ENCODE assay signal across 13 cellular contexts in genomic region chr10:129969528-129970264, GRCh38. TPM values are rescaled to one million over a fixed set of nuclear protein-coding genes. Genes with fewer than 3 reads are reported as not detected.
DNase-seq lines count a peak whose midpoint lies in the region; ATAC-seq and TF ChIP-seq lines count a peak whose summit lies in the region.
"Had no signal": no experiment of that assay in that cellular context is flagged by ENCODE, and none has a peak within 500 bp of the region (broad histone marks: within the 10 kb centered on the region; RNA-seq: fewer than 3 reads in every experiment).

No MANE protein-coding gene starts in this region.

- H3K4me3 Mint-ChIP-seq in T-helper 1 cell treated with Interleukin-12 subunit alpha and Interleukin-12 subunit beta and Interleukin-4 antibody, amounts not matched to agents 30 μg/mL and 1 μg/mL, for 36 hours, result no peak overlapping the region
- no peak overlapping the region for H3K4me3 Mint-ChIP-seq in progenitor cell of endocrine pancreas (ENCODE audit: low read depth)
- H3K4me3 Mint-ChIP-seq in natural killer cell treated with Interleukin-12 subunit alpha and Interleukin-12 subunit beta and Interleukin-15 and Interleukin-18, amount 100 ng/mL, for 72 hours, result no peak overlapping the region

- 19 to 20% methylated on average over 10 to 17 of the region's 43 CpGs for WGBS in esophagus squamous epithelium, 2 donors

- DNase-seq in T-helper 1 cell, result no peak
- DNase-seq in NB4 (ENCODE audit: low read depth), result peak; percentile 9
- no peak for DNase-seq in esophagus squamous epithelium (lab: John Stamatoyannopoulos, UW)
- no peak for DNase-seq in progenitor cell of endocrine pancreas (ENCODE audit: low spot score, unreplicated experiment)
- no peak for DNase-seq in effector CD4-positive, alpha-beta T cell
- DNase-seq in natural killer cell treated with Interleukin-12 subunit alpha and Interleukin-12 subunit beta and Interleukin-15 and Interleukin-18, amount 100 ng/mL, for 72 hours (ENCODE audit: low spot score), result no peak
- no peak for DNase-seq in DMS153 (lab: John Stamatoyannopoulos, UW)
- DNase-seq: DMS53, NCI-H2171 treated with DMSO at 0.1 percent for 48 hours had no signal

- intact Hi-C loops in esophagus squamous epithelium (cut with DNase I), result loop anchor here (10.0 kb wide), 1 partner anchor 935 kb away; no protein-coding TSS in a partner anchor

- H3K27ac Mint-ChIP-seq in T-helper 1 cell treated with Interleukin-12 subunit alpha and Interleukin-12 subunit beta and Interleukin-4 antibody, amounts not matched to agents 30 μg/mL and 1 μg/mL, for 36 hours, result peak overlapping the region; percentile 69
- H3K27ac Mint-ChIP-seq in progenitor cell of endocrine pancreas, result peak overlapping the region; percentile 49
- H3K27ac Mint-ChIP-seq in natural killer cell treated with Interleukin-12 subunit alpha and Interleukin-12 subunit beta and Interleukin-15 and Interleukin-18, amount 100 ng/mL, for 72 hours, result peak overlapping the region in 1 of 2 donors; percentile 41

- H3K27ac ChIP-seq in esophagus squamous epithelium, result no peak overlapping the region
- H3K27ac ChIP-seq: thyroid gland had no signal

- peaks cover 9% of the 10 kb centered on the region for H3K4me1 Mint-ChIP-seq in T-helper 1 cell treated with Interleukin-12 subunit alpha and Interleukin-12 subunit beta and Interleukin-4 antibody, amounts not matched to agents 30 μg/mL and 1 μg/mL, for 36 hours (ENCODE audit: low read depth)
- H3K4me1 Mint-ChIP-seq in progenitor cell of endocrine pancreas (ENCODE audit: low read depth), result peaks cover 10% of the 10 kb centered on the region
- H3K4me1 Mint-ChIP-seq in natural killer cell treated with Interleukin-12 subunit alpha and Interleukin-12 subunit beta and Interleukin-15 and Interleukin-18, amount 100 ng/mL, for 72 hours (ENCODE audit: low read depth in 2 of 2), result peaks cover 6 to 9% of the 10 kb centered on the region in 2 donors

- peaks cover 40 to 100% (median 59%) of the 10 kb centered on the region in 4 donors for H3K27me3 ChIP-seq in esophagus squamous epithelium

- TF ChIP-seq CTCF in NB4 (IDR thresholded peaks at IDR 0.05; ENCODE audit: low read depth, low read length), result no peak
- TF ChIP-seq CTCF in esophagus squamous epithelium (IDR thresholded peaks at IDR 0.05), result no peak
- no peak for TF ChIP-seq CTCF in progenitor cell of endocrine pancreas (IDR thresholded peaks at IDR 0.05; ENCODE audit: unreplicated experiment)

- H3K36me3 Mint-ChIP-seq in T-helper 1 cell treated with Interleukin-12 subunit alpha and Interleukin-12 subunit beta and Interleukin-4 antibody, amounts not matched to agents 30 μg/mL and 1 μg/mL, for 36 hours (ENCODE audit: low read depth), result peaks cover 6% of the 10 kb centered on the region
- H3K36me3 Mint-ChIP-seq in progenitor cell of endocrine pancreas (ENCODE audit: insufficient read depth), result no peaks in the 10 kb centered on the region
- H3K36me3 Mint-ChIP-seq in natural killer cell treated with Interleukin-12 subunit alpha and Interleukin-12 subunit beta and Interleukin-15 and Interleukin-18, amount 100 ng/mL, for 72 hours, result no peaks in the 10 kb centered on the region

- TF ChIP-seq POLR2A in NB4 (IDR thresholded peaks at IDR 0.05; ENCODE audit: extremely low read depth, insufficient read length) (no peak), esophagus squamous epithelium (IDR thresholded peaks at IDR 0.05) (no peak)

- H3K27me3 Mint-ChIP-seq in T-helper 1 cell treated with Interleukin-12 subunit alpha and Interleukin-12 subunit beta and Interleukin-4 antibody, amounts not matched to agents 30 μg/mL and 1 μg/mL, for 36 hours (ENCODE audit: low read depth), result peaks cover 66% of the 10 kb centered on the region
- peaks cover 74% of the 10 kb centered on the region for H3K27me3 Mint-ChIP-seq in progenitor cell of endocrine pancreas
- peaks cover 25 to 52% of the 10 kb centered on the region in 2 donors for H3K27me3 Mint-ChIP-seq in natural killer cell treated with Interleukin-12 subunit alpha and Interleukin-12 subunit beta and Interleukin-15 and Interleukin-18, amount 100 ng/mL, for 72 hours

- peaks cover 3% of the 10 kb centered on the region for H3K9me3 Mint-ChIP-seq in T-helper 1 cell treated with Interleukin-12 subunit alpha and Interleukin-12 subunit beta and Interleukin-4 antibody, amounts not matched to agents 30 μg/mL and 1 μg/mL, for 36 hours
- H3K9me3 Mint-ChIP-seq in progenitor cell of endocrine pancreas (ENCODE audit: low read depth), result no peaks in the 10 kb centered on the region
- no peaks in the 10 kb centered on the region for H3K9me3 Mint-ChIP-seq in natural killer cell treated with Interleukin-12 subunit alpha and Interleukin-12 subunit beta and Interleukin-15 and Interleukin-18, amount 100 ng/mL, for 72 hours

- H3K4me1 ChIP-seq in esophagus squamous epithelium, result peaks cover 5 to 79% (median 39%) of the 10 kb centered on the region in 3 donors

- H3K36me3 ChIP-seq in esophagus squamous epithelium, result no peaks in the 10 kb centered on the region
- H3K36me3 ChIP-seq: thyroid gland had no signal

- no peaks in the 10 kb centered on the region for H3K9me3 ChIP-seq in esophagus squamous epithelium
- H3K9me3 ChIP-seq: thyroid gland had no signal

- ATAC-seq in natural killer cell treated with Interleukin-12 subunit alpha and Interleukin-12 subunit beta and Interleukin-15 and Interleukin-18, amount 100 ng/mL, for 72 hours, result no peak

- peak overlapping the region; percentile 54 for H3K4me3 ChIP-seq in NB4 (ENCODE audit: low read depth, low read length)
- H3K4me3 ChIP-seq in esophagus squamous epithelium, result peak overlapping the region in 3 of 4 donors; percentile 3 to 59 (median 28)
- H3K4me3 ChIP-seq: GM12878 had no signal

RNA-seq across cellular contexts. Expression of gene EBF3, which starts 5.6 kb away (rescaled TPM):
- total RNA-seq in esophagus squamous epithelium, result 1 to 10 TPM in 2 of 4 donors, under 1 TPM in 2; 0.42 to 2.9 (median 1.3) TPM
- 0.19 and 0.38 TPM in 2 replicates for total RNA-seq in progenitor cell of endocrine pancreas
- total RNA-seq in natural killer cell treated with Interleukin-12 subunit alpha and Interleukin-12 subunit beta and Interleukin-15 and Interleukin-18, amount 100 ng/mL, for 72 hours, result not detected
- total RNA-seq: chondrocyte, GM12878 had no signal
